10 cellular contexts compared by ENCODE assay signal in the genomic region with DNA sequence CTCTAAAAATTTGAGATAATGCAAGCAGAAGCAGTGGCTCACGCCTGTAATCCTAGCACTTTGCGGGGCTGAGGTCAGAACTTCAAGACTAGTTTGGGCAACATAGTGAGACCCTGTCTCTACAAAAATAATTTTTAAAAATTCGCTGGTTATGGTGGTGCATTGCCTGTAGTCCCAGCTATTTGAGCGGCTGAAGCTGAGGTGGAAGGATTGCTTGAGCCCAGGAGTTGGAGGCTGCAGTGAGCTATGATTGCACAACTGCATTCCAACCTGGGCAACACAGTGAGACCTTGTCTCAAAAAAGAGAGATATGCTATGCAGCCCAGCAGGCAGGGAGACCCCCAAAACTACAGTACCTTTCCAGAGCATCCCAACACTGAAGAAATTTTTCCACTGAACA. TPM values are rescaled to one million over a fixed set of nuclear protein-coding genes. Genes with fewer than 3 reads are reported as not detected.
DNase-seq lines count a peak whose midpoint lies in the region; ATAC-seq and TF ChIP-seq lines count a peak whose summit lies in the region.
"Had no signal": no experiment of that assay in that cellular context is flagged by ENCODE, and none has a peak within 500 bp of the region (broad histone marks: within the 10 kb centered on the region; RNA-seq: fewer than 3 reads in every experiment).

No MANE protein-coding gene starts in this region.

- CTCF ChIA-PET in CD8-positive, alpha-beta memory T cell (lab: Charles Lee) = interaction anchor here (4.1 kb wide), 1 partner anchor 10 kb away, joined by 12 read pairs; no protein-coding TSS in a partner anchor
- CTCF ChIA-PET in A673 (lab: Charles Lee) = no interaction called here

- H3K4me2 ChIP-seq in Karpas-422 (ENCODE audit: low read depth, low read length, poor library complexity, severe bottlenecking) = peak overlapping the region; percentile 96

- H3K27me3 ChIP-seq in CD8-positive, alpha-beta memory T cell (ENCODE audit: insufficient read depth, low read length, poor library complexity, severe bottlenecking) = no peaks in the 10 kb centered on the region
- H3K27me3 ChIP-seq in Karpas-422 (ENCODE audit: low read length) = no peaks in the 10 kb centered on the region
- H3K27me3 ChIP-seq in mononuclear cell (ENCODE audit: insufficient read depth, low read length) = no peaks in the 10 kb centered on the region
- H3K27me3 ChIP-seq in A673 (replicated peaks; ENCODE audit: insufficient read depth, low read depth, low read length, poor library complexity) = no peaks in the 10 kb centered on the region

- H3K36me3 Mint-ChIP-seq in CD8-positive, alpha-beta memory T cell = peaks cover 15 to 53% (median 15%) of the 10 kb centered on the region in 3 donors
- H3K36me3 Mint-ChIP-seq in brain = peaks cover 33% of the 10 kb centered on the region

- no TSS peak for BruUV-seq in A673 (replicated peaks; lab: Mats Ljungman, UMichigan)

- peak overlapping the region; percentile 94 for H3K9ac ChIP-seq in Karpas-422 (ENCODE audit: low read length)

- peaks cover 6% of the 10 kb centered on the region for H3K36me3 ChIP-seq in CD8-positive, alpha-beta memory T cell (ENCODE audit: insufficient read depth, low read length)
- H3K36me3 ChIP-seq in Karpas-422 (ENCODE audit: insufficient read depth, low read length) (peaks cover 56% of the 10 kb centered on the region), A673 (ENCODE audit: insufficient read depth, low read length, poor library complexity, severe bottlenecking) (peaks cover 30% of the 10 kb centered on the region)

- ATAC-seq in HG02840 (IDR thresholded peaks at IDR 0.05; ENCODE audit: low FRiP score, unreplicated experiment) (no peak), GM21423 (IDR thresholded peaks at IDR 0.05; ENCODE audit: unreplicated experiment) (no peak)

- H3K9me3 Mint-ChIP-seq in CD8-positive, alpha-beta memory T cell = no peaks in the 10 kb centered on the region
- H3K9me3 Mint-ChIP-seq in brain = peaks cover 0 to 2% (median 0%) of the 10 kb centered on the region in 5 experiments

- peaks cover 31% of the 10 kb centered on the region for H3K4me1 ChIP-seq in CD8-positive, alpha-beta memory T cell (ENCODE audit: insufficient read depth, low read length)
- H3K4me1 ChIP-seq in Karpas-422 (ENCODE audit: low read length) = peaks cover 73% of the 10 kb centered on the region
- H3K4me1 ChIP-seq in mononuclear cell (ENCODE audit: insufficient read depth, low read length) = peaks cover 54% of the 10 kb centered on the region
- peaks cover 7% of the 10 kb centered on the region for H3K4me1 ChIP-seq in A673 (ENCODE audit: insufficient read depth, low read length, poor library complexity, severe bottlenecking)

- peak overlapping the region; percentile 97 for H3K4me3 ChIP-seq in CD8-positive, alpha-beta memory T cell (ENCODE audit: low read length)
- H3K4me3 ChIP-seq in Karpas-422 (ENCODE audit: low read length) (peak overlapping the region; percentile 91), mononuclear cell (ENCODE audit: low read length) (peak overlapping the region; percentile 91), A673 (ENCODE audit: low read depth, low read length, poor library complexity, severe bottlenecking) (no peak overlapping the region)

- H2AFZ ChIP-seq in Karpas-422 (ENCODE audit: low read length) = no peak overlapping the region

- H3K27ac Mint-ChIP-seq in CD8-positive, alpha-beta memory T cell = peak overlapping the region; percentile 48 to 93 (median 83)
- peak overlapping the region in 2 of 5 experiments; percentile 3 to 63 for H3K27ac Mint-ChIP-seq in brain

- TF ChIP-seq CTCF in brain (conservative IDR thresholded peaks at IDR 0.05) (no peak), A673 (conservative IDR thresholded peaks at IDR 0.05; ENCODE audit: low read depth, low read length) (no peak)

- H3K9me3 ChIP-seq in CD8-positive, alpha-beta memory T cell (ENCODE audit: low read length) = no peaks in the 10 kb centered on the region
- no peaks in the 10 kb centered on the region for H3K9me3 ChIP-seq in Karpas-422 (ENCODE audit: low read length)
- H3K9me3 ChIP-seq in mononuclear cell (ENCODE audit: low read depth, low read length) = no peaks in the 10 kb centered on the region
- H3K9me3 ChIP-seq in A673 (ENCODE audit: low read depth, low read length, poor library complexity, severe bottlenecking) = no peaks in the 10 kb centered on the region

- no peaks in the 10 kb centered on the region for H3K9me2 ChIP-seq in Karpas-422 (replicated peaks; ENCODE audit: insufficient read depth, low read length)

- H3K4me3 Mint-ChIP-seq in CD8-positive, alpha-beta memory T cell = peak overlapping the region; percentile 88 to 100 (median 93)
- H3K4me3 Mint-ChIP-seq in brain = peak overlapping the region in 4 of 5 experiments; percentile 88 to 93 (median 91)

- peaks cover 83% of the 10 kb centered on the region for H3K79me2 ChIP-seq in Karpas-422 (ENCODE audit: low read length)

- POLR2A ChIA-PET in CD8-positive, alpha-beta memory T cell (lab: Charles Lee) = interaction anchor here (0.6 to 1.6 kb wide), 2 partner anchors 8 to 32 kb away, joined by 4 to 6 read pairs; no protein-coding TSS in a partner anchor
- POLR2A ChIA-PET in A673 (lab: Charles Lee; ENCODE audit: low non-redundant PET) = no interaction called here

- peaks cover 64 to 77% (median 77%) of the 10 kb centered on the region in 3 donors for H3K4me1 Mint-ChIP-seq in CD8-positive, alpha-beta memory T cell
- peaks cover 19% of the 10 kb centered on the region for H3K4me1 Mint-ChIP-seq in brain

- H4K20me1 ChIP-seq in Karpas-422 (ENCODE audit: insufficient read depth, low read depth, low read length) = peaks cover 9% of the 10 kb centered on the region; the same call in 1 of the 2 replicates

- peak overlapping the region; percentile 36 for H3K27ac ChIP-seq in CD8-positive, alpha-beta memory T cell (ENCODE audit: low read depth, low read length)
- H3K27ac ChIP-seq in Karpas-422 (ENCODE audit: low read length) (no peak overlapping the region), A673 (ENCODE audit: low read depth, low read length, poor library complexity, severe bottlenecking) (no peak overlapping the region)

- H3K27me3 Mint-ChIP-seq in CD8-positive, alpha-beta memory T cell = peaks cover 0 to 2% of the 10 kb centered on the region in 2 donors
- peaks cover 8% of the 10 kb centered on the region for H3K27me3 Mint-ChIP-seq in brain

- intact Hi-C loops in A673 (cut with micrococcal nuclease; ENCODE audit: unreplicated experiment) = no loop called here

- no peak for DNase-seq in CD8-positive, alpha-beta memory T cell
- DNase-seq in Karpas-422 (no peak), A673 (ENCODE audit: low spot score) (no peak), NOMO-1 treated with dmso at 0.1 percent for 144 hours (lab: John Stamatoyannopoulos, UW; ENCODE audit: unreplicated experiment) (no peak)
- DNase-seq: activated CD4-positive, CD25-positive, alpha-beta regulatory T cell; NCI-H1694 treated with DMSO at 0.1 percent for 48 hours had no signal

RNA-seq across cellular contexts. Expression of a gene that starts 2.3 kb away (rescaled TPM):
- total RNA-seq in CD8-positive, alpha-beta memory T cell = 100 to 1,000 TPM; 128 to 132 TPM
- 261 TPM for polyA plus RNA-seq in CD8-positive, alpha-beta memory T cell
- total RNA-seq in Karpas-422 (2014; rRNA removed; shearing (Covaris generic); ENCODE audit: low replicate concordance) = 259 and 453 TPM in 2 replicates
- 14.9 TPM for polyA plus RNA-seq in brain (ENCODE audit: insufficient read depth, low read depth, low replicate concordance)
- 106 TPM for total RNA-seq in mononuclear cell
- total RNA-seq in A673 (2021) = 86.4 and 116 TPM in 2 replicates
